Comparison of ENCODE assay signal across 8 cellular contexts in genomic region chr12:7995266-7995963, GRCh38. TPM values are rescaled to one million over a fixed set of nuclear protein-coding genes. Genes with fewer than 3 reads are reported as not detected.
A peak's percentile ranks its signal among the peaks of the same experiment; 100 is the strongest.
DNase-seq lines count a peak whose midpoint lies in the region; ATAC-seq and TF ChIP-seq lines count a peak whose summit lies in the region.

No MANE protein-coding gene starts in this region.

- DNase-seq in CD8-positive, alpha-beta memory T cell = peak; percentile 65 to 91 (median 80)
- peak; percentile 41 for DNase-seq in NCI-H748 treated with DMSO at 0.1 percent for 48 hours (lab: John Stamatoyannopoulos, UW)
- DNase-seq in activated CD4-positive, alpha-beta T cell treated with anti-CD3 and anti-CD28 coated beads, Interleukin-2, amount 50 U/mL, for 48 hours = peak; percentile 81 to 87
- peak; percentile 65 for DNase-seq in effector CD8-positive, alpha-beta T cell (lab: John Stamatoyannopoulos, UW)
- peak in 1 of 2 experiments; percentile 62 for DNase-seq in mesothelial cell of epicardium (ENCODE audit: low spot score in 2 of 2, unreplicated experiment in 2 of 2)
- DNase-seq in stimulated activated CD8-positive, alpha-beta memory T cell treated with anti-CD3 and anti-CD28 coated beads, Interleukin-15, amount 100 ng/mL, for 48 hours (ENCODE audit: low read depth in 2 of 2) = peak; percentile 68 to 75

- H3K27ac ChIP-seq in CD8-positive, alpha-beta memory T cell (ENCODE audit: low read depth, low read length) = no peak overlapping the region

- H3K36me3 Mint-ChIP-seq in CD8-positive, alpha-beta memory T cell = peaks cover 0 to 8% (median 0%) of the 10 kb centered on the region in 3 donors
- H3K36me3 Mint-ChIP-seq in mesothelial cell of epicardium = peaks cover 4% of the 10 kb centered on the region

- H3K27me3 ChIP-seq in CD8-positive, alpha-beta memory T cell (ENCODE audit: insufficient read depth, low read length, poor library complexity, severe bottlenecking) = no peaks in the 10 kb centered on the region

- H3K9me3 ChIP-seq in CD8-positive, alpha-beta memory T cell (ENCODE audit: low read length) = no peaks in the 10 kb centered on the region

- ATAC-seq in GM19438 (IDR thresholded peaks at IDR 0.05; ENCODE audit: low read depth, unreplicated experiment) (peak; percentile 98), HG03469 (IDR thresholded peaks at IDR 0.05; ENCODE audit: unreplicated experiment) (peak; percentile 98)

- peak; percentile 86 for TF ChIP-seq CTCF in mesothelial cell of epicardium (IDR thresholded peaks at IDR 0.05; ENCODE audit: unreplicated experiment)

- H3K4me3 Mint-ChIP-seq in CD8-positive, alpha-beta memory T cell = no peak overlapping the region
- no peak overlapping the region for H3K4me3 Mint-ChIP-seq in mesothelial cell of epicardium

- peaks cover 0 to 5% (median 0%) of the 10 kb centered on the region in 5 donors for H3K9me3 Mint-ChIP-seq in CD8-positive, alpha-beta memory T cell
- peaks cover 18% of the 10 kb centered on the region for H3K9me3 Mint-ChIP-seq in mesothelial cell of epicardium

- H3K4me1 Mint-ChIP-seq in CD8-positive, alpha-beta memory T cell = peaks cover 12 to 16% (median 12%) of the 10 kb centered on the region in 3 donors
- peaks cover 16% of the 10 kb centered on the region for H3K4me1 Mint-ChIP-seq in mesothelial cell of epicardium

- no peak overlapping the region for H3K4me3 ChIP-seq in CD8-positive, alpha-beta memory T cell (ENCODE audit: low read length)

- peaks cover 25% of the 10 kb centered on the region for H3K4me1 ChIP-seq in CD8-positive, alpha-beta memory T cell (ENCODE audit: insufficient read depth, low read length)

- H3K36me3 ChIP-seq in CD8-positive, alpha-beta memory T cell (ENCODE audit: insufficient read depth, low read length) = no peaks in the 10 kb centered on the region

- CTCF ChIA-PET in CD8-positive, alpha-beta memory T cell (lab: Charles Lee) = interaction anchor here (0.6 to 5.0 kb wide), 14 partner anchors 29 to 142 kb away, joined by 3 to 75 read pairs (median 5); partner anchors contain the start of gene SLC2A3

- H3K27me3 Mint-ChIP-seq in CD8-positive, alpha-beta memory T cell = no peaks in the 10 kb centered on the region
- no peaks in the 10 kb centered on the region for H3K27me3 Mint-ChIP-seq in mesothelial cell of epicardium (ENCODE audit: low read depth)

- POLR2A ChIA-PET in CD8-positive, alpha-beta memory T cell (lab: Charles Lee) = interaction anchor here (1.1 to 4.2 kb wide), 2 partner anchors 60 to 63 kb away, joined by 3 to 20 read pairs; partner anchors contain the start of gene SLC2A3

- no peak overlapping the region for H3K27ac Mint-ChIP-seq in CD8-positive, alpha-beta memory T cell
- no peak overlapping the region for H3K27ac Mint-ChIP-seq in mesothelial cell of epicardium

RNA-seq across cellular contexts. Expression of gene FOXJ2, which starts 37.1 kb away (rescaled TPM):
- 10 to 100 TPM; 22.3 to 22.5 TPM for total RNA-seq in CD8-positive, alpha-beta memory T cell
- 18.3 TPM for polyA plus RNA-seq in CD8-positive, alpha-beta memory T cell
- 16.1 to 16.7 TPM (median 16.7 TPM) in 3 replicates for total RNA-seq in mesothelial cell of epicardium

RNA-seq across cellular contexts. Expression of gene SLC2A3, which starts 59.4 kb away (rescaled TPM):
- total RNA-seq in CD8-positive, alpha-beta memory T cell = 100 to 1,000 TPM; 105 to 106 TPM
- 96.6 TPM for polyA plus RNA-seq in CD8-positive, alpha-beta memory T cell
- 170 to 186 TPM (median 186 TPM) in 3 replicates for total RNA-seq in mesothelial cell of epicardium
